8 cellular contexts compared by ENCODE assay signal in the genomic region with DNA sequence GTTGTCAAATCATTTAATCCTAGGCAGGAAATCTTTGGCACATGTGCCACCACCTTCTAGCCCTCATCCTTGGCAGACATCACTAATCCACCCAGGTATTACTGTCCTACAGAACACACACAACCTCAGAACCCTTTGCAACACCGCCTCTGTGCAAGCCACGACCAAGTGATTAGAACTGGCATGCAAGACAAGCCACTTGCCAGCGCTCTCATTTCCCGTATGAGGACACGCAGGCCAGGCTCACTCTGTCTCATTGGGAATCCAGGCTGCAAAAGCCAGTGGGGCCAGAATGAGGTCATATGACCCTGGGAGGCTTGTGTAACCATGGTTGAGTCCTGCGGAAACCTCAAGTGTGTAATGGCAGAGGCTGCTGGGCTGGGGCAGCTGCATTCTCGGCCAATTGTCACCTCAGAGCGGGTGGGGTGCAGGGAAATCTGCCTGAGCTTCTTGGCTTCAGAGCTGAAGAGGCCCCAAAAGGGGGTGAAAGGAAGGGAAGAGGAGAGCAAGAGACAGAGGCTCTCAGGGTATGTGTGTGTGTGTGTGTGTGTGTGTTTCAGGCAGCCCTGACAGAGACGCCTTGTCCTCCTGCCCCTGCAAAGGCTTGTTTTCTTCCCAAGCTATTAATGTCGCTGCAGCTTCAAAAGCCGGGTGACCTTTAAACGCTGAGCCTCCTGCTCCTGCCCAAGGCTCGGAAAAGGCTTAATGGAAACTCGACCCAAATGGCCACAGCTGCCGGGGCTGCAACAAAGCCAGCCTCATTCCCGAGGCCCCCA. TPM values are rescaled to one million over a fixed set of nuclear protein-coding genes. Genes with fewer than 3 reads are reported as not detected.
A peak's percentile ranks its signal among the peaks of the same experiment; 100 is the strongest.
DNase-seq lines count a peak whose midpoint lies in the region; ATAC-seq, FAIRE-seq and TF ChIP-seq lines count a peak whose summit lies in the region.

No MANE protein-coding gene starts in this region.

- TF ChIP-seq EP300 in A549 (IDR thresholded peaks at IDR 0.05) (peak in 1 of 2 experiments; percentile 64; a peak in 1 of 5 replicates), stomach (IDR thresholded peaks at IDR 0.05) (peak; percentile 95)

- peak; percentile 70 for FAIRE-seq in A549 (lab: Jason Lieb, UNC)

- BruUV-seq in Panc1 (replicated peaks; lab: Mats Ljungman, UMichigan), result no TSS peak

- H3K27ac ChIP-seq in A549 (peak overlapping the region; percentile 92 to 96), Panc1 (ENCODE audit: low read length) (peak overlapping the region; percentile 94), dorsolateral prefrontal cortex (peak overlapping the region; percentile 72 to 100 (median 95)), liver (ENCODE audit: low read depth in 1 of 2, low read length in 2 of 2) (peak overlapping the region; percentile 61 to 75), stomach (peak overlapping the region; percentile 81 to 95 (median 93))

- TF ChIP-seq POLR2A in A549 (IDR thresholded peaks at IDR 0.05; ENCODE audit: low read length), result no peak
- no peak for TF ChIP-seq POLR2A in stomach (IDR thresholded peaks at IDR 0.05)

- H3K27me3 ChIP-seq in Panc1 (ENCODE audit: control insufficient read depth, insufficient read depth, low read length), result no peaks in the 10 kb centered on the region
- H3K27me3 ChIP-seq in dorsolateral prefrontal cortex, result no peaks in the 10 kb centered on the region
- no peaks in the 10 kb centered on the region for H3K27me3 ChIP-seq in liver (ENCODE audit: control insufficient read depth in 4 of 4, insufficient read depth in 4 of 4, low read length in 3 of 4)
- no peaks in the 10 kb centered on the region for H3K27me3 ChIP-seq in stomach

- H3K36me3 ChIP-seq in Panc1 (ENCODE audit: control insufficient read depth, insufficient read depth, low read length), result no peaks in the 10 kb centered on the region
- H3K36me3 ChIP-seq in liver (ENCODE audit: control insufficient read depth in 4 of 4, insufficient read depth in 3 of 4, low read depth in 1 of 4, low read length in 3 of 4), result no peaks in the 10 kb centered on the region
- H3K36me3 ChIP-seq in stomach, result no peaks in the 10 kb centered on the region

- DNase-seq in A549 (ENCODE audit: low read depth in 1 of 2, low spot score in 1 of 2) (peak; percentile 90 to 92), HEK293T (ENCODE audit: extremely low spot score) (peak; percentile 37), Panc1 (ENCODE audit: low read depth, low spot score) (no peak), dorsolateral prefrontal cortex (peak; percentile 53 to 90 (median 83)), stomach (peak; percentile 81)
- no peak for DNase-seq in activated naive CD4-positive, alpha-beta T cell treated with anti-CD3 and anti-CD28 coated beads, Interleukin-2, amount 50 U/mL, for 16 hours

- intact Hi-C loops in Panc1 (cut with micrococcal nuclease; ENCODE audit: unreplicated experiment), result loop anchor here (10.0 kb wide), 1 partner anchor 58 kb away; no protein-coding TSS in a partner anchor
- intact Hi-C loops in dorsolateral prefrontal cortex (cut with DNase I), result loop anchor here (2.0 to 10.0 kb wide), 4 partner anchors 18 to 102 kb away; a partner anchor contains a TSS
- intact Hi-C loops in stomach (cut with DNase I; ENCODE audit: low total_unique reads), result loop anchor here (10.0 kb wide), 1 partner anchor 62 kb away; a partner anchor contains a TSS

- in situ Hi-C loops in Panc1 (cut with HindIII; ENCODE audit: low pct_unique_long_range_greater_than_20kb, low sequenced_read_pairs), result no loop called here

- H3K9ac ChIP-seq in liver (ENCODE audit: low read depth in 1 of 2, low read length in 2 of 2), result no peak overlapping the region

- POLR2A ChIA-PET in A549 (lab: Yijun Ruan, JAX), result interaction anchor here (0.7 to 1.9 kb wide), 15 partner anchors 10 to 101 kb away, joined by 3 to 11 read pairs (median 4); a partner anchor contains a TSS
- POLR2A ChIA-PET in HEK293T (lab: Yijun Ruan, JAX), result interaction anchor here (1.0 to 1.8 kb wide), 4 partner anchors 10 to 115 kb away, joined by 3 to 6 read pairs (median 4); a partner anchor contains a TSS
- POLR2A ChIA-PET in Panc1 (lab: Charles Lee), result interaction anchor here (0.6 kb wide), 1 partner anchor 30 kb away, joined by 3 read pairs; no protein-coding TSS in a partner anchor

- ATAC-seq in A549 (peak; percentile 77 to 79), Panc1 (peak; percentile 65), GM21528 (IDR thresholded peaks at IDR 0.05; ENCODE audit: low FRiP score, unreplicated experiment) (no peak)

- H3K4me3 ChIP-seq in A549 (peak overlapping the region; percentile 11; the same call in 1 of the 3 replicates), Panc1 (ENCODE audit: low read depth in 2 of 2, low read length in 2 of 2) (no peak overlapping the region), dorsolateral prefrontal cortex (peak overlapping the region in 51 of 59 donors; percentile 2 to 54 (median 36)), liver (ENCODE audit: low read depth in 1 of 3, low read length in 3 of 3) (no peak overlapping the region), stomach (peak overlapping the region in 1 of 4 donors; percentile 24)

- H3K4me2 ChIP-seq in A549, result peak overlapping the region; percentile 71

- CTCF ChIA-PET in A549 (lab: Yijun Ruan, JAX) (interaction anchor here (0.7 to 48.7 kb wide), 25 partner anchors 10 to 221 kb away, joined by 3 to 1377 read pairs (median 8); a partner anchor contains a TSS), HEK293T (lab: Yijun Ruan, JAX) (interaction anchor here (0.5 to 1.6 kb wide), 12 partner anchors 14 to 726 kb away, joined by 3 to 7 read pairs (median 4); no protein-coding TSS in a partner anchor), Panc1 (lab: Charles Lee) (interaction anchor here (1.0 to 1.6 kb wide), 4 partner anchors 15 to 35 kb away, joined by 3 to 6 read pairs (median 5); no protein-coding TSS in a partner anchor)

- TF ChIP-seq CTCF in A549 (IDR thresholded peaks at IDR 0.05) (no peak; the same call in 1 of the 3 replicates), Panc1 (IDR thresholded peaks at IDR 0.05) (no peak; the same call in 1 of the 2 replicates), dorsolateral prefrontal cortex (IDR thresholded peaks at IDR 0.05 in 54 of 56, conservative IDR thresholded peaks at IDR 0.05 in 2 of 56; ENCODE audit: low read depth in 1 of 56, partially characterized antibody in 56 of 56) (peak in 21 of 56 donors; percentile 6 to 54 (median 38)), liver (IDR thresholded peaks at IDR 0.05; ENCODE audit: low read depth, low read length, missing input control) (no peak), stomach (IDR thresholded peaks at IDR 0.05) (peak in 1 of 7 experiments; percentile 2)

- H3K4me1 ChIP-seq in A549 (peaks cover 85% of the 10 kb centered on the region), Panc1 (ENCODE audit: control insufficient read depth, insufficient read depth, low read length) (peaks cover 70% of the 10 kb centered on the region), liver (ENCODE audit: control insufficient read depth in 4 of 4, insufficient read depth in 4 of 4, low read length in 3 of 4) (peaks cover 2 to 14% (median 8%) of the 10 kb centered on the region in 4 donors), stomach (peaks cover 60 to 93% (median 82%) of the 10 kb centered on the region in 4 donors)

- WGBS in A549 (ENCODE audit: missing lambda C conversion rate), result 15% methylated on average over 16 of the region's 16 CpGs
- 35% methylated on average over 16 of the region's 16 CpGs for WGBS in liver
- 5 to 13% (median 7%) methylated on average over 16 of the region's 16 CpGs for WGBS in stomach, 5 donors

- TF ChIP-seq RAD21 in A549 (conservative IDR thresholded peaks at IDR 0.05 in 1 of 2, IDR thresholded peaks at IDR 0.05 in 1 of 2) (no peak; a peak in 2 of 5 replicates), liver (IDR thresholded peaks at IDR 0.05) (peak in 1 of 2 donors; percentile 30)

- H3K9me3 ChIP-seq in A549, result no peaks in the 10 kb centered on the region
- no peaks in the 10 kb centered on the region for H3K9me3 ChIP-seq in Panc1 (ENCODE audit: control insufficient read depth, insufficient read depth, low read depth, low read length)
- H3K9me3 ChIP-seq in liver (ENCODE audit: control insufficient read depth in 4 of 4, low read length in 3 of 4), result no peaks in the 10 kb centered on the region
- H3K9me3 ChIP-seq in stomach, result no peaks in the 10 kb centered on the region

TF ChIP-seq in A549, 52 proteins besides CTCF, POLR2A, EP300 and RAD21 (continues in another document):
- peak; percentile 65 to 77; a peak in 4 of 5 replicates for TF ChIP-seq JUN (IDR thresholded peaks at IDR 0.05)

TF ChIP-seq in HEK293T, 16 proteins besides CTCF, POLR2A, EP300 and RAD21 (continues in another document):
- TF ChIP-seq FOXA1 (IDR thresholded peaks at IDR 0.05), result no peak
- TF ChIP-seq, protein P1, sequence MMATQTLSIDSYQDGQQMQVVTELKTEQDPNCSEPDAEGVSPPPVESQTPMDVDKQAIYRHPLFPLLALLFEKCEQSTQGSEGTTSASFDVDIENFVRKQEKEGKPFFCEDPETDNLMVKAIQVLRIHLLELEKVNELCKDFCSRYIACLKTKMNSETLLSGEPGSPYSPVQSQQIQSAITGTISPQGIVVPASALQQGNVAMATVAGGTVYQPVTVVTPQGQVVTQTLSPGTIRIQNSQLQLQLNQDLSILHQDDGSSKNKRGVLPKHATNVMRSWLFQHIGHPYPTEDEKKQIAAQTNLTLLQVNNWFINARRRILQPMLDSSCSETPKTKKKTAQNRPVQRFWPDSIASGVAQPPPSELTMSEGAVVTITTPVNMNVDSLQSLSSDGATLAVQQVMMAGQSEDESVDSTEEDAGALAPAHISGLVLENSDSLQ (IDR thresholded peaks at IDR 0.05), result no peak

TF ChIP-seq in liver, 16 proteins besides CTCF, POLR2A, EP300 and RAD21 (continues in another document):
- TF ChIP-seq EGR1 (IDR thresholded peaks at IDR 0.05; ENCODE audit: low read depth in 2 of 2) (no peak), TAF1 (conservative IDR thresholded peaks at IDR 0.05) (peak; percentile 46)
- TF ChIP-seq, protein P2, sequence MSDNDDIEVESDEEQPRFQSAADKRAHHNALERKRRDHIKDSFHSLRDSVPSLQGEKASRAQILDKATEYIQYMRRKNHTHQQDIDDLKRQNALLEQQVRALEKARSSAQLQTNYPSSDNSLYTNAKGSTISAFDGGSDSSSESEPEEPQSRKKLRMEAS (IDR thresholded peaks at IDR 0.05), result peak; percentile 66

RNA-seq across cellular contexts. Expression of a gene that starts 43.2 kb away (rescaled TPM):
- polyA plus RNA-seq in A549 (2011; rRNA removed) (73.2 and 110 TPM in 2 replicates), A549 (2017; fragmentation: RNase III; extraction: RNeasy Plus Mini Kit Qiagen cat#74134 plus additional on column Dnase treatment) (140 to 164 TPM (median 153 TPM) in 3 replicates), liver (10 to 100 TPM; 20.1 to 24.3 TPM), stomach (10 to 100 TPM; 25.1 to 43.3 (median 34.2) TPM)
- 96.6 and 104 TPM in 2 replicates for polyA plus RNA-seq in A549 (2012; cell fraction: cytosol; rRNA removed)
- polyA plus RNA-seq in A549 (2012; cell fraction: nucleus; rRNA removed), result 45.7 and 49.9 TPM in 2 replicates
- polyA minus RNA-seq in A549 (2011; rRNA and poly(A)+ RNA removed), result 36.4 and 52.6 TPM in 2 replicates
- total RNA-seq in Panc1 (2021; ENCODE audit: unreplicated experiment) (85.4 TPM), dorsolateral prefrontal cortex (10 to 100 TPM; 32.8 to 72.7 (median 51.3) TPM), liver (10 to 100 TPM in 1 of 2 donors, 1 to 10 TPM in 1; 9.8 to 13.7 TPM), stomach (10 to 100 TPM in 4 of 5 donors, not detected in 1; 12.6 to 26.8 (median 16.8) TPM)
- polyA plus RNA-seq in Panc1 (2012; ENCODE audit: insufficient read length), result 76.8 TPM

Comparison
In these comparisons a context has a peak if more than half of its experiments do, and no peak if none do; other contexts are left out.
1. DNase-seq: peak in A549 (2 of 2), HEK293T (single experiment), dorsolateral prefrontal cortex (10 of 10) and stomach (single experiment); none in Panc1 (single experiment) and activated naive CD4-positive, alpha-beta T cell treated with anti-CD3 and anti-CD28 coated beads, Interleukin-2, amount 50 U/mL, for 16 hours (single experiment).
2. H3K4me3 ChIP-seq: peak in A549 (single experiment) and dorsolateral prefrontal cortex (51 of 59); none in Panc1 (0 of 2) and liver (0 of 3).
3. Peak in every context shown above with its lines, with median percentiles within 50 percentile points of each other: H3K27ac ChIP-seq.